ENCODE assay signal across 1 cellular context in genomic region chr2:234571620-234572407, GRCh38.
TF ChIP-seq lines count a peak whose summit lies in the region.

No MANE protein-coding gene starts in this region.

TF ChIP-seq in IMR-90, 13 proteins besides CTCF, POLR2A, EP300 and RAD21 (continued from another document):
- no peak for TF ChIP-seq ELK1 (IDR thresholded peaks at IDR 0.05; ENCODE audit: borderline replicate concordance, low read depth, low read length)
- no peak for TF ChIP-seq BHLHE40 (IDR thresholded peaks at IDR 0.05; ENCODE audit: low read depth, low read length)
- no peak for TF ChIP-seq RCOR1 (IDR thresholded peaks at IDR 0.05; ENCODE audit: insufficient replicate concordance, low read length)
- no peak for TF ChIP-seq MAFK (IDR thresholded peaks at IDR 0.05; ENCODE audit: low read depth, low read length)
